In the genomic region with DNA sequence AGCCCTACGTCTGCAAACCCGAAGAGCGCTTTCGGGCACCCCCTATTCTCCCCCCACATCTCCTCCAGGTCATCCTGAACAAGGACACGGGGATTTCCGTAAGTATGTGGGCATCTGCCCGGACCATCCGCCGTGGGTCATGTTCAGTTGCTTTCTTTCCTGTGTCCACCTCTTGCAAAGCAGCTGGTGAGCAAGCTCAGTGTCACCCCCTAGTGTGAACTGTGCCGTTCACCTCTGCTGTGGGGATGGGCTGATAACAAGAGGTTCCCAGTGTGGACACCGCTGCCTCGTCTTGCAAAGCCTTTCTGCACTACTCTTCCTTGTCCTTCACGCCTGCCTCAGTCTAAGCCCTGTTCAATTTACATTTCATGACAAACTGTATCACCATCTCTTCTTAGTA, we compare ENCODE assay signal across 21 cellular contexts.
A peak's percentile ranks its signal among the peaks of the same experiment; 100 is the strongest.
DNase-seq lines count a peak whose midpoint lies in the region; ATAC-seq and TF ChIP-seq lines count a peak whose summit lies in the region.
"Had no signal": no experiment of that assay in that cellular context is flagged by ENCODE, and none has a peak within 500 bp of the region (broad histone marks: within the 10 kb centered on the region; RNA-seq: fewer than 3 reads in every experiment).

No MANE protein-coding gene starts in this region.

- H3K4me3 ChIP-seq in LNCaP clone FGC (ENCODE audit: low read depth, low read length) (no peak overlapping the region), retinal pigment epithelial cell (ENCODE audit: low read length) (no peak overlapping the region)
- H3K4me3 ChIP-seq: esophagus muscularis mucosa, gastroesophageal sphincter had no signal

- DNase-seq in NCI-H82 (lab: John Stamatoyannopoulos, UW) (peak; percentile 12), NCI-H82 treated with DMSO at 0.1 percent for 48 hours (lab: John Stamatoyannopoulos, UW; ENCODE audit: unreplicated experiment) (no peak), LNCaP clone FGC (ENCODE audit: low read depth) (no peak), caudate nucleus (lab: John Stamatoyannopoulos, UW) (no peak), retinal pigment epithelial cell (ENCODE audit: low read depth) (no peak), SW480 (ENCODE audit: low spot score) (no peak), NCI-H1417 treated with DMSO at 0.1 percent for 48 hours (lab: John Stamatoyannopoulos, UW) (no peak)
- DNase-seq: 8988T; activated CD4-positive, alpha-beta T cell treated with anti-CD3 and anti-CD28 coated beads for 36 hours; Caco-2; central memory CD4-positive, alpha-beta T cell; H7; NCI-H1105; NCI-H2081 treated with DMSO at 0.1 percent for 48 hours; NCI-H510A treated with DMSO at 0.1 percent for 48 hours had no signal

- no peak for ATAC-seq in HG03135 (IDR thresholded peaks at IDR 0.05; ENCODE audit: unreplicated experiment)
- ATAC-seq: activated CD4-positive, alpha-beta T cell treated with anti-CD3 and anti-CD28 coated beads for 36 hours; gastroesophageal sphincter; stimulated activated effector memory CD8-positive, alpha-beta T cell treated with anti-CD3 and anti-CD28 coated beads, Interleukin-12 subunit alpha, Interleukin-12 subunit beta, amount 100 ng/mL, for 72 hours had no signal

- H3K27ac ChIP-seq in caudate nucleus (ENCODE audit: low read depth, low read length): peak overlapping the region; percentile 28
- H3K27ac ChIP-seq: esophagus muscularis mucosa, gastroesophageal sphincter, parathyroid adenoma, RWPE1 had no signal

- TF ChIP-seq CTCF in LNCaP clone FGC (IDR thresholded peaks at IDR 0.05; ENCODE audit: control insufficient read depth, extremely low read depth, insufficient read depth) (peak; percentile 14; the same call in 1 of the 2 replicates), retinal pigment epithelial cell (conservative IDR thresholded peaks at IDR 0.05; ENCODE audit: low read depth, low read length) (peak; percentile 6)
